1 cellular context compared by ENCODE assay signal in the genomic region with DNA sequence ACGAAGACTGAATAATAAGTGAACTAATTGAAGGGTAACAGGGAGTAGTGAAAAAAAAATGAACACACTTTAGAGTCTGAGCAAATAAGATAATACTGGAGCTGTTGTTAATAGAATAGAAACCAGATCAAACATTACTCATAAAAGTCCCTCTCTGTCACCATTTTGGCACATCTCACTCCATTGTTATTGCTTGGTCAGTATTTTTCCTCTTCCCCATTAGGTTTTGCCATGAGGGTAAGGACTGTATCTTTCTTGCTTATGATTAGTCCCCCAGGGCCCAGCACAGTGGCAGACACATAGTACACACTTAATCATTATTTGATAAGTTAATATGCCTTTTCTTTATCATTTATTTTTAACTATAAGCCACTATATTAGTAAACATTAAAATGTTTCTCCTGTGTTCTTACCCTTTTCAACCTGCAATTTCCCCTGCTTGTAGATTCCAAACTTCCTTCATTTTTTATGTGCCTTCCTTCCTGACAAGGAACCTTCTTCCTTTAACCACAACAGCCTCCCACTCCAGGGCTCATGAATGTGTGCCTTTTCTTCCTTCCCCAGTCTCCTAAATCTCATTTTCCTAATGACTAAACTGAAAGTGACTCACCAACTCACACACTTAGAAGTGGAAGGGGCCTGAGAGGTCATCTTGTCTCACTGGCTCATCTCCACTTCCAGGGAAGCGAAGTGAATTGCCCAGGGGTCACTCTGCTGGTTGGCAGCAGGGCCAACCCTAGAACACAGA.
A peak's percentile ranks its signal among the peaks of the same experiment; 100 is the strongest.
TF ChIP-seq lines count a peak whose summit lies in the region.

No MANE protein-coding gene starts in this region.

TF ChIP-seq in GM12878, 131 proteins besides CTCF, POLR2A, EP300 and RAD21 (continued from another document):
- TF ChIP-seq ETV6 (conservative IDR thresholded peaks at IDR 0.05 in 1 of 2, IDR thresholded peaks at IDR 0.05 in 1 of 2; ENCODE audit: borderline replicate concordance in 1 of 2, low read depth in 1 of 2) = 0 out of 4 replicates have a peak, but pooled peaks of 1 of the 2 experiments have one; percentile 25
